17 cellular contexts compared by ENCODE assay signal in genomic region chr2:119488245-119489182, GRCh38. TPM values are rescaled to one million over a fixed set of nuclear protein-coding genes. Genes with fewer than 3 reads are reported as not detected.
A peak's percentile ranks its signal among the peaks of the same experiment; 100 is the strongest.
DNase-seq lines count a peak whose midpoint lies in the region; ATAC-seq, FAIRE-seq and TF ChIP-seq lines count a peak whose summit lies in the region.
"Had no signal": no experiment of that assay in that cellular context is flagged by ENCODE, and none has a peak within 500 bp of the region (broad histone marks: within the 10 kb centered on the region; RNA-seq: fewer than 3 reads in every experiment).

No MANE protein-coding gene starts in this region.

- H3K4me3 ChIP-seq in endodermal cell (ENCODE audit: low read length), result no peak overlapping the region
- H3K4me3 ChIP-seq in neuronal stem cell (ENCODE audit: low read length in 2 of 2), result no peak overlapping the region

- H2BK120ac ChIP-seq in neuronal stem cell (ENCODE audit: low read depth, low read length), result no peak overlapping the region

- ATAC-seq in GM19025 (IDR thresholded peaks at IDR 0.05; ENCODE audit: low read depth, unreplicated experiment), result peak; percentile 5
- peak; percentile 17 for ATAC-seq in HG03064 (IDR thresholded peaks at IDR 0.05; ENCODE audit: low read depth, unreplicated experiment)
- no peak for ATAC-seq in HG02763 (IDR thresholded peaks at IDR 0.05; ENCODE audit: unreplicated experiment)
- ATAC-seq in HG02798 (IDR thresholded peaks at IDR 0.05; ENCODE audit: poor library complexity, unreplicated experiment), result no peak

- H3K36me3 Mint-ChIP-seq in endodermal cell (ENCODE audit: low read depth), result no peaks in the 10 kb centered on the region
- H3K36me3 Mint-ChIP-seq: activated naive CD8-positive, alpha-beta T cell; stimulated activated memory B cell treated with anti-CD40 and anti-IgM and Interleukin-4, amounts not matched to agents 10 μg/mL and 1 μg/mL and 100 μg/mL, for 72 hours had no signal

- H3K4me3 Mint-ChIP-seq in endodermal cell, result no peak overlapping the region
- H3K4me3 Mint-ChIP-seq: activated naive CD8-positive, alpha-beta T cell; stimulated activated memory B cell treated with anti-CD40 and anti-IgM and Interleukin-4, amounts not matched to agents 10 μg/mL and 1 μg/mL and 100 μg/mL, for 72 hours had no signal

- H3K14ac ChIP-seq in neuronal stem cell (ENCODE audit: low read length), result no peak overlapping the region

- H3K27ac ChIP-seq in endodermal cell (ENCODE audit: low read depth, low read length), result no peak overlapping the region
- H3K27ac ChIP-seq in neuronal stem cell (replicated peaks; ENCODE audit: low read length), result no peak overlapping the region

- no peaks in the 10 kb centered on the region for H3K27me3 ChIP-seq in endodermal cell (ENCODE audit: control insufficient read depth, insufficient read depth, low read length, poor library complexity, severe bottlenecking)
- H3K27me3 ChIP-seq in neuronal stem cell (ENCODE audit: control insufficient read depth in 3 of 3, insufficient read depth in 3 of 3, low read depth in 1 of 3, low read length in 3 of 3), result peaks cover 0 to 47% (median 0%) of the 10 kb centered on the region in 3 experiments

- H3K4me2 ChIP-seq in neuronal stem cell (ENCODE audit: insufficient read depth, low read length, poor library complexity, severe bottlenecking), result no peak overlapping the region

- no peaks in the 10 kb centered on the region for H3K36me3 ChIP-seq in endodermal cell (ENCODE audit: control insufficient read depth, insufficient read depth, low read length)
- no peaks in the 10 kb centered on the region for H3K36me3 ChIP-seq in neuronal stem cell (replicated peaks in 1 of 2; ENCODE audit: control insufficient read depth in 2 of 2, insufficient read depth in 2 of 2, low read length in 2 of 2)

- no peak overlapping the region for H3K4ac ChIP-seq in neuronal stem cell (ENCODE audit: low read length)

- no peak overlapping the region for H4K91ac ChIP-seq in neuronal stem cell (ENCODE audit: low read depth, low read length, poor library complexity)

- no peak overlapping the region for H3K9ac ChIP-seq in endodermal cell (ENCODE audit: extremely low read depth, low read length, poor library complexity, severe bottlenecking)
- no peak overlapping the region for H3K9ac ChIP-seq in neuronal stem cell (ENCODE audit: low read depth, low read length, poor library complexity)

- H3K27me3 Mint-ChIP-seq in endodermal cell (ENCODE audit: insufficient read depth), result peaks cover 12% of the 10 kb centered on the region

- no peak overlapping the region for H3K18ac ChIP-seq in neuronal stem cell (ENCODE audit: low read length)

- 92 to 94% methylated on average over 16 to 23 of the region's 23 CpGs for WGBS in endodermal cell (ENCODE audit: insufficient coverage in 1 of 2, insufficient read length in 1 of 2), 2 experiments
- WGBS in neuronal stem cell (ENCODE audit: extremely low coverage in 2 of 2, insufficient read length in 2 of 2, insufficient replicate concordance in 1 of 2), 2 donors, result no CpG with 5 or more reads among the region's 23 CpGs

- H4K8ac ChIP-seq in neuronal stem cell (ENCODE audit: low read depth, low read length), result no peak overlapping the region

- H2AFZ ChIP-seq in neuronal stem cell (ENCODE audit: low read length), result no peak overlapping the region

- no peaks in the 10 kb centered on the region for H3K79me1 ChIP-seq in neuronal stem cell (ENCODE audit: low read depth, low read length)

- no peak overlapping the region for H2BK15ac ChIP-seq in neuronal stem cell (ENCODE audit: low read length)

- H2AK5ac ChIP-seq in neuronal stem cell (ENCODE audit: low read depth, low read length), result peak overlapping the region; percentile 19

- peaks cover 29% of the 10 kb centered on the region for H3K4me1 ChIP-seq in endodermal cell (ENCODE audit: control insufficient read depth, insufficient read depth, low read length)
- H3K4me1 ChIP-seq in neuronal stem cell (ENCODE audit: control insufficient read depth in 2 of 2, insufficient read depth in 1 of 2, low read depth in 1 of 2, low read length in 2 of 2), result peaks cover 0 to 9% of the 10 kb centered on the region in 2 donors

- no peak overlapping the region for H2BK12ac ChIP-seq in neuronal stem cell (ENCODE audit: low read length)

- H3K9me3 ChIP-seq in endodermal cell (ENCODE audit: control insufficient read depth, low read length) (no peaks in the 10 kb centered on the region), neuronal stem cell (replicated peaks in 1 of 2; ENCODE audit: control insufficient read depth in 2 of 2, insufficient read depth in 1 of 2, low read depth in 1 of 2, low read length in 2 of 2) (no peaks in the 10 kb centered on the region)

- no peak for FAIRE-seq in GM12892 (lab: Jason Lieb, UNC)
- FAIRE-seq: colon, keratinocyte had no signal

- peak overlapping the region; percentile 31 for H2BK5ac ChIP-seq in neuronal stem cell (ENCODE audit: low read length)

- TF ChIP-seq POLR2A in GM12892 (IDR thresholded peaks at IDR 0.05; ENCODE audit: low read depth, low read length), result no peak

- H3K9me3 Mint-ChIP-seq in endodermal cell, result no peaks in the 10 kb centered on the region
- H3K9me3 Mint-ChIP-seq: stimulated activated memory B cell treated with anti-CD40 and anti-IgM and Interleukin-4, amounts not matched to agents 10 μg/mL and 1 μg/mL and 100 μg/mL, for 72 hours had no signal

- peak; percentile 57 for TF ChIP-seq CTCF in endodermal cell (conservative IDR thresholded peaks at IDR 0.05)

- peak overlapping the region; percentile 18 for H3K27ac Mint-ChIP-seq in endodermal cell
- H3K27ac Mint-ChIP-seq: activated naive CD8-positive, alpha-beta T cell; stimulated activated memory B cell treated with anti-CD40 and anti-IgM and Interleukin-4, amounts not matched to agents 10 μg/mL and 1 μg/mL and 100 μg/mL, for 72 hours had no signal

- H3K23ac ChIP-seq in neuronal stem cell (ENCODE audit: low read depth, low read length, poor library complexity), result peak overlapping the region; percentile 34

- peak; percentile 78 for DNase-seq in endodermal cell
- no peak for DNase-seq in neuronal stem cell (ENCODE audit: low spot score)
- no peak for DNase-seq in activated gamma-delta T cell treated with Interleukin-2 at 50 U/mL for 16 hours
- no peak for DNase-seq in GM12892 (ENCODE audit: insufficient read length)
- DNase-seq: MM.1S, NCI-H2227 treated with DMSO at 0.1 percent for 48 hours, T1000 had no signal

- H3K4me1 Mint-ChIP-seq in endodermal cell, result peaks cover 63% of the 10 kb centered on the region
- H3K4me1 Mint-ChIP-seq: stimulated activated memory B cell treated with anti-CD40 and anti-IgM and Interleukin-4, amounts not matched to agents 10 μg/mL and 1 μg/mL and 100 μg/mL, for 72 hours had no signal

RNA-seq across cellular contexts. Expression of gene SCTR, which starts 35.8 kb away (rescaled TPM):
- total RNA-seq in endodermal cell, result under 1 TPM; 0.20 to 0.49 TPM
- polyA plus RNA-seq in endodermal cell (2013, experiment 1 of 2), result 0.25 TPM
- 0.41 TPM for polyA plus RNA-seq in endodermal cell (2013, experiment 2 of 2)
- polyA plus RNA-seq in neuronal stem cell (2013, experiment 1 of 2), result not detected
- polyA plus RNA-seq in neuronal stem cell (2013, experiment 2 of 2), result not detected
- not detected for polyA plus RNA-seq in GM12892 (2012; ENCODE audit: missing spikeins)
- total RNA-seq: osteoblast, RPMI7951 had no signal
- polyA plus RNA-seq: keratinocyte had no signal

RNA-seq across cellular contexts. Expression of gene CFAP221, which starts 55.7 kb away (rescaled TPM):
- total RNA-seq in endodermal cell, result 10 to 100 TPM in 1 of 2 donors, 1 to 10 TPM in 1; 10.0 to 18.0 TPM
- polyA plus RNA-seq in endodermal cell (2013, experiment 1 of 2), result 6.9 TPM
- 7.5 TPM for polyA plus RNA-seq in endodermal cell (2013, experiment 2 of 2)
- polyA plus RNA-seq in neuronal stem cell (2013, experiment 1 of 2), result 2.2 TPM
- polyA plus RNA-seq in neuronal stem cell (2013, experiment 2 of 2), result 2.8 TPM
- not detected for polyA plus RNA-seq in GM12892 (2012; ENCODE audit: missing spikeins)
- total RNA-seq: RPMI7951 had no signal
- polyA plus RNA-seq: keratinocyte had no signal

RNA-seq across cellular contexts. Expression of gene TMEM37, which starts 56.9 kb away (rescaled TPM):
- total RNA-seq in endodermal cell, result 10 to 100 TPM; 12.0 to 16.2 TPM
- polyA plus RNA-seq in endodermal cell (2013, experiment 1 of 2), result 4.8 TPM
- polyA plus RNA-seq in endodermal cell (2013, experiment 2 of 2), result 3.5 TPM
- 0.71 TPM for polyA plus RNA-seq in neuronal stem cell (2013, experiment 1 of 2)
- polyA plus RNA-seq in neuronal stem cell (2013, experiment 2 of 2), result 0.58 TPM
- 0.30 TPM for polyA plus RNA-seq in GM12892 (2012; ENCODE audit: missing spikeins)
- total RNA-seq: RPMI7951 had no signal

Comparison
In these comparisons a context has a peak if more than half of its experiments do, and no peak if none do; other contexts are left out.
1. ATAC-seq: peak in GM19025 (single experiment) and HG03064 (single experiment); none in HG02763 (single experiment) and HG02798 (single experiment).